ENCODE assay signal across 18 cellular contexts in genomic region chr17:3594976-3595375, GRCh38. TPM values are rescaled to one million over a fixed set of nuclear protein-coding genes. Genes with fewer than 3 reads are reported as not detected.
DNase-seq lines count a peak whose midpoint lies in the region; ATAC-seq and TF ChIP-seq lines count a peak whose summit lies in the region.
"Had no signal": no experiment of that assay in that cellular context is flagged by ENCODE, and none has a peak within 500 bp of the region (broad histone marks: within the 10 kb centered on the region; RNA-seq: fewer than 3 reads in every experiment).

No MANE protein-coding gene starts in this region.

- H2BK15ac ChIP-seq in mesenchymal stem cell (ENCODE audit: low read depth, poor library complexity, severe bottlenecking): no peak overlapping the region

- H2AFZ ChIP-seq in mesenchymal stem cell (ENCODE audit: low read depth, low read length): no peak overlapping the region
- H2AFZ ChIP-seq: GM23248 had no signal

- H3K27me3 ChIP-seq in mesenchymal stem cell (ENCODE audit: control insufficient read depth in 1 of 2, insufficient read depth in 1 of 2, low read length in 2 of 2) (no peaks in the 10 kb centered on the region), uterus (no peaks in the 10 kb centered on the region)

- no peaks in the 10 kb centered on the region for H3K9me3 ChIP-seq in mesenchymal stem cell (ENCODE audit: control insufficient read depth, low read length)
- no peaks in the 10 kb centered on the region for H3K9me3 ChIP-seq in uterus

- H4K91ac ChIP-seq in mesenchymal stem cell (ENCODE audit: low read length): no peak overlapping the region

- TF ChIP-seq POLR2A in uterus (IDR thresholded peaks at IDR 0.05): no peak

- no peaks in the 10 kb centered on the region for H3K79me1 ChIP-seq in mesenchymal stem cell (replicated peaks; ENCODE audit: low read length, poor library complexity, severe bottlenecking)

- H3K4me3 ChIP-seq in mesenchymal stem cell (ENCODE audit: insufficient read depth in 1 of 2, low read depth in 1 of 2, low read length in 2 of 2) (no peak overlapping the region), uterus (no peak overlapping the region)
- H3K4me3 ChIP-seq: GM23248 had no signal

- H3K4ac ChIP-seq in mesenchymal stem cell (ENCODE audit: low read depth in 1 of 2, low read length in 2 of 2): no peak overlapping the region

- no peak overlapping the region for H2BK12ac ChIP-seq in mesenchymal stem cell (ENCODE audit: low read length in 2 of 2)

- no peak overlapping the region for H3K14ac ChIP-seq in mesenchymal stem cell (ENCODE audit: low read length in 2 of 2)

- H2AK5ac ChIP-seq in mesenchymal stem cell (ENCODE audit: low read length, severe bottlenecking): peak overlapping the region; percentile 1

- no peak overlapping the region for H3K4me2 ChIP-seq in mesenchymal stem cell (ENCODE audit: low read length, poor library complexity, severe bottlenecking)

- no peak overlapping the region for H3K23ac ChIP-seq in mesenchymal stem cell (ENCODE audit: low read length in 2 of 2)

- WGBS in mesenchymal stem cell: 95% methylated on average over 15 of the region's 15 CpGs

- no peak overlapping the region for H2BK120ac ChIP-seq in mesenchymal stem cell (ENCODE audit: low read depth, low read length)

- DNase-seq in DMS79 treated with DMSO at 0.1 percent for 48 hours (lab: John Stamatoyannopoulos, UW) (peak; percentile 8), HK-2 (ENCODE audit: unreplicated experiment) (peak; percentile 78), caudate nucleus (lab: John Stamatoyannopoulos, UW) (no peak), mesenchymal stem cell (no peak), uterus (no peak), inferior parietal cortex (ENCODE audit: extremely low spot score) (no peak), DMS53 treated with DMSO at 0.1 percent for 48 hours (lab: John Stamatoyannopoulos, UW; ENCODE audit: unreplicated experiment) (no peak)
- DNase-seq: CD4-positive, alpha-beta T cell; GM23248; NCI-H1048; NCI-H146; NCI-H2081; NCI-H510A treated with DMSO at 0.1 percent for 48 hours; NCI-H82 had no signal

- peaks cover 19 to 21% of the 10 kb centered on the region in 2 experiments for H3K36me3 ChIP-seq in mesenchymal stem cell (ENCODE audit: control insufficient read depth in 1 of 2, insufficient read depth in 2 of 2, low read depth in 1 of 2, low read length in 2 of 2)
- H3K36me3 ChIP-seq in uterus: no peaks in the 10 kb centered on the region

- H3K27ac ChIP-seq in caudate nucleus (ENCODE audit: low read depth, low read length) (peak overlapping the region; percentile 64), mesenchymal stem cell (ENCODE audit: low read length, poor library complexity, severe bottlenecking) (peak overlapping the region; percentile 77), uterus (no peak overlapping the region)
- H3K27ac ChIP-seq: GM23248 had no signal

- H4K8ac ChIP-seq in mesenchymal stem cell (ENCODE audit: low read length): no peak overlapping the region

- peak overlapping the region; percentile 10 for H2BK5ac ChIP-seq in mesenchymal stem cell (ENCODE audit: low read depth, low read length, poor library complexity, severe bottlenecking)

- no peak overlapping the region for H3K18ac ChIP-seq in mesenchymal stem cell (ENCODE audit: low read depth in 1 of 2, low read length in 2 of 2)

- no peak overlapping the region for H3K9ac ChIP-seq in mesenchymal stem cell (ENCODE audit: low read length)
- H3K9ac ChIP-seq: GM23248 had no signal

- no peak for ATAC-seq in GM21717 (IDR thresholded peaks at IDR 0.05; ENCODE audit: unreplicated experiment)
- ATAC-seq: HCT116, HepG2, Panc1 had no signal

- intact Hi-C loops in uterus (cut with DNase I; ENCODE audit: low total_unique reads): no loop called here

- H3K4me1 ChIP-seq in mesenchymal stem cell (ENCODE audit: control insufficient read depth, insufficient read depth, low read depth, low read length) (peaks cover 41% of the 10 kb centered on the region), uterus (no peaks in the 10 kb centered on the region)

- no peak for TF ChIP-seq CTCF in uterus (IDR thresholded peaks at IDR 0.05)

RNA-seq across cellular contexts. Expression of gene TRPV1, which starts 14.2 kb away (rescaled TPM):
- 0.48 TPM for polyA plus RNA-seq in mesenchymal stem cell (2013, experiment 1 of 2)
- 0.51 TPM for polyA plus RNA-seq in mesenchymal stem cell (2013, experiment 2 of 2)
- total RNA-seq in uterus: 10 to 100 TPM in 1 of 4 donors, 1 to 10 TPM in 3; 4.7 to 12.1 (median 8.5) TPM

RNA-seq across cellular contexts. Expression of gene TRPV3, which starts 37.4 kb away (rescaled TPM):
- polyA plus RNA-seq in mesenchymal stem cell (2013, experiment 1 of 2): 0.22 TPM
- 0.21 TPM for polyA plus RNA-seq in mesenchymal stem cell (2013, experiment 2 of 2)
- 1 to 10 TPM in 1 of 4 donors, under 1 TPM in 1, not detected in 2; 0.88 to 1.5 TPM for total RNA-seq in uterus

RNA-seq across cellular contexts. Expression of gene SHPK, which starts 41.1 kb away (rescaled TPM):
- 7.4 TPM for polyA plus RNA-seq in mesenchymal stem cell (2013, experiment 1 of 2)
- 7.5 TPM for polyA plus RNA-seq in mesenchymal stem cell (2013, experiment 2 of 2)
- 10 to 100 TPM in 2 of 4 donors, 1 to 10 TPM in 1, under 1 TPM in 1; 0.26 to 24.4 (median 8.3) TPM for total RNA-seq in uterus

RNA-seq across cellular contexts. Expression of gene CTNS, which starts 41.6 kb away (rescaled TPM):
- 28.5 TPM for polyA plus RNA-seq in mesenchymal stem cell (2013, experiment 1 of 2)
- 28.1 TPM for polyA plus RNA-seq in mesenchymal stem cell (2013, experiment 2 of 2)
- 10 to 100 TPM; 10.8 to 17.8 (median 13.8) TPM for total RNA-seq in uterus

Comparison
In these comparisons a context has a peak if more than half of its experiments do, and no peak if none do; other contexts are left out.
1. DNase-seq: peak in DMS79 treated with DMSO at 0.1 percent for 48 hours (single experiment) and HK-2 (single experiment); none in caudate nucleus (0 of 61), mesenchymal stem cell (single experiment), uterus (0 of 2), inferior parietal cortex (single experiment) and DMS53 treated with DMSO at 0.1 percent for 48 hours (single experiment).
2. H3K27ac ChIP-seq: peak in caudate nucleus (single experiment) and mesenchymal stem cell (single experiment); none in uterus (0 of 2).